Comparison of ENCODE assay signal across 9 cellular contexts in genomic region chr9:129620669-129621295, GRCh38. TPM values are rescaled to one million over a fixed set of nuclear protein-coding genes. Genes with fewer than 3 reads are reported as not detected.
DNase-seq lines count a peak whose midpoint lies in the region; ATAC-seq and TF ChIP-seq lines count a peak whose summit lies in the region.
"Had no signal": no experiment of that assay in that cellular context is flagged by ENCODE, and none has a peak within 500 bp of the region (broad histone marks: within the 10 kb centered on the region; RNA-seq: fewer than 3 reads in every experiment).

TSS of gene C9orf50 (minus strand) at chr9:129621101. CDS start at chr9:129620574, 527 bp downstream.

- H3F3A ChIP-seq in GM23248 (ENCODE audit: insufficient read depth) = peaks cover 42% of the 10 kb centered on the region

- H3K9me3 ChIP-seq in GM23248 (ENCODE audit: low read depth) = no peaks in the 10 kb centered on the region

- WGBS in GM23248 (ENCODE audit: low coverage in 1 of 2, low lambda C conversion rate in 2 of 2, missing lambda C conversion rate in 2 of 2), 2 experiments = 25 to 31% methylated on average over 20 to 21 of the region's 21 CpGs

- in situ Hi-C loops in GM23248 (cut with MboI) = no loop called here

- peak within 1 kb of the TSS; percentile 79 for H2AFZ ChIP-seq in GM23248

- peak within 1 kb of the TSS; percentile 81 for H3K4me2 ChIP-seq in GM23248 (ENCODE audit: unreplicated experiment)

- peaks cover 25% of the 10 kb centered on the region for H3K4me1 ChIP-seq in GM23248 (ENCODE audit: insufficient read depth)
- no peaks in the 10 kb centered on the region for H3K4me1 ChIP-seq in foreskin keratinocyte

- H3K79me2 ChIP-seq in GM23248 (ENCODE audit: insufficient read depth) = 0 out of 2 replicates have a peak, but pooled peaks cover 6% of the 10 kb centered on the region

- no peak for TF ChIP-seq CTCF in fibroblast of villous mesenchyme (IDR thresholded peaks at IDR 0.05; ENCODE audit: insufficient read depth, low read depth, low read length)
- no peak for TF ChIP-seq CTCF in retinal pigment epithelial cell (conservative IDR thresholded peaks at IDR 0.05; ENCODE audit: low read depth, low read length)
- no peak for TF ChIP-seq CTCF in foreskin keratinocyte (conservative IDR thresholded peaks at IDR 0.05)

- H3K27me3 ChIP-seq in GM23248 (replicated peaks; ENCODE audit: insufficient read depth) = no peaks in the 10 kb centered on the region
- H3K27me3 ChIP-seq in foreskin keratinocyte = peaks cover 6% of the 10 kb centered on the region

- ATAC-seq in HG03159 (IDR thresholded peaks at IDR 0.05; ENCODE audit: unreplicated experiment) (no peak), foreskin keratinocyte (no peak)

- DNase-seq in GM23248 (peak; percentile 59), NCI-H82 (lab: John Stamatoyannopoulos, UW) (peak; percentile 74), fibroblast of villous mesenchyme (ENCODE audit: low read depth) (no peak), retinal pigment epithelial cell (ENCODE audit: low read depth) (no peak), foreskin keratinocyte (no peak), HPDE6-E6E7 (ENCODE audit: extremely low spot score) (no peak), DMS153 treated with DMSO at 0.1 percent for 48 hours (lab: John Stamatoyannopoulos, UW; ENCODE audit: unreplicated experiment) (no peak)

- peak within 1 kb of the TSS; percentile 78 for H3K9ac ChIP-seq in GM23248

- H3K27ac ChIP-seq in GM23248 = no peak within 1 kb of the TSS
- H3K27ac ChIP-seq in foreskin keratinocyte = no peak within 1 kb of the TSS

- peak within 1 kb of the TSS; percentile 75 for H3K4me3 ChIP-seq in GM23248
- peak within 1 kb of the TSS; percentile 59 for H3K4me3 ChIP-seq in fibroblast of villous mesenchyme (ENCODE audit: low read depth, low read length)
- peak within 1 kb of the TSS; percentile 48 for H3K4me3 ChIP-seq in retinal pigment epithelial cell (ENCODE audit: low read length)

- no peaks in the 10 kb centered on the region for H3K36me3 ChIP-seq in GM23248 (ENCODE audit: low read depth)

- H3K9me2 ChIP-seq in GM23248 (ENCODE audit: insufficient read depth) = no peaks in the 10 kb centered on the region

- H4K20me1 ChIP-seq in GM23248 (ENCODE audit: insufficient read depth) = no peaks in the 10 kb centered on the region

RNA-seq across cellular contexts. Expression of gene C9orf50, which starts in this region (rescaled TPM):
- total RNA-seq in GM23248 (2014; rRNA removed; shearing (Covaris generic)) = 0.32 TPM in 1 of 2 replicates, not detected in the other
- polyA plus RNA-seq in GM23248 (2016; fragmentation: Nextera tagmentation; extraction: Ambion mirVana) (0.23 and 0.56 TPM in 2 replicates), foreskin keratinocyte (not detected in 2 replicates)
- total RNA-seq in fibroblast of villous mesenchyme (0.32 TPM in 1 of 2 replicates, not detected in the other), foreskin keratinocyte (not detected in 2 replicates)
- total RNA-seq: activated CD8-positive, alpha-beta memory T cell treated with anti-CD3 and anti-CD28 coated beads for 36 hours had no signal

Comparison
In these comparisons a context has a peak if more than half of its experiments do, and no peak if none do; other contexts are left out.
1. Peak in DNase-seq, H3K4me3 ChIP-seq, H3K9ac ChIP-seq and H3K4me2 ChIP-seq in GM23248; RNA of the gene not detected or under 1 TPM.